In the genomic region with DNA sequence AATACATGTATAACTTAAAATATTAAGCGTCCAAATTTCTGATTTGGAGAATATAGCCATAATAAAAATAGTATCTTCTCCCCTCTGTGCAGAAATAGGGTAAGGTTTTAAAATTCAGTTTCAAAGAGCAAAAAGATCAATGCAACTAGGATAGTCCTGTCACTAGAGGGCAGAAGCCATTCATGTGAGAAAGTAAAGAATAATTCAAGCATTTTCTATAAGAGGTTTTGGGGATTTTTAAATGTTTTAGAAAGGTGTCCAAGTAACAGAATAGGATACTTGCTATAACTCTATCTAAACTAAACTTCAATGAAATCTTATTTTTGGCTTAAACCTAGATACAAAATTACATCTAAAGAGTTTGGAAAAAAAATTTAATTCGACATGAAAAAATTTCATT, we compare ENCODE assay signal across 10 cellular contexts. TPM values are rescaled to one million over a fixed set of nuclear protein-coding genes. Genes with fewer than 3 reads are reported as not detected.
DNase-seq lines count a peak whose midpoint lies in the region; ATAC-seq and TF ChIP-seq lines count a peak whose summit lies in the region.
"Had no signal": no experiment of that assay in that cellular context is flagged by ENCODE, and none has a peak within 500 bp of the region (broad histone marks: within the 10 kb centered on the region; RNA-seq: fewer than 3 reads in every experiment).

No MANE protein-coding gene starts in this region.

- H3K36me3 Mint-ChIP-seq in activated CD4-positive, alpha-beta memory T cell treated with anti-CD3 and anti-CD28 coated beads, Interleukin-2, amount 10 ng/mL, durations not matched to agents 7 days and 5 days (ENCODE audit: low read depth), result no peaks in the 10 kb centered on the region
- no peaks in the 10 kb centered on the region for H3K36me3 Mint-ChIP-seq in CD8-positive, alpha-beta memory T cell

- no peaks in the 10 kb centered on the region for H3F3A ChIP-seq in GM23248 (ENCODE audit: insufficient read depth)
- H3F3A ChIP-seq in OCI-LY1 (ENCODE audit: insufficient read depth, low read length), result no peaks in the 10 kb centered on the region

- in situ Hi-C loops in GM23248 (cut with MboI), result no loop called here

- WGBS in GM23248 (ENCODE audit: low coverage in 1 of 2, low lambda C conversion rate in 2 of 2, missing lambda C conversion rate in 2 of 2), 2 experiments, result 22 to 25% methylated on average over 2 of the region's 2 CpGs

- DNase-seq in A673 (ENCODE audit: low spot score) (peak; percentile 41), GM23248 (peak; percentile 55), fibroblast of the conjunctiva (ENCODE audit: low read depth) (peak; percentile 17), NCI-H1436 treated with DMSO at 0.1 percent for 48 hours (lab: John Stamatoyannopoulos, UW) (no peak)
- DNase-seq in activated CD4-positive, alpha-beta memory T cell treated with anti-CD3 and anti-CD28 coated beads, Interleukin-2, amount 10 ng/mL, durations not matched to agents 7 days and 5 days, result no peak
- DNase-seq in CD8-positive, alpha-beta memory T cell, result no peak
- DNase-seq: NCI-H1930 had no signal

- intact Hi-C loops in A673 (cut with micrococcal nuclease; ENCODE audit: unreplicated experiment), result loop anchor here (5.0 to 10.0 kb wide), 3 partner anchors 173 to 381 kb away; no protein-coding TSS in a partner anchor

- peak; percentile 67 for TF ChIP-seq CTCF in A673 (conservative IDR thresholded peaks at IDR 0.05; ENCODE audit: low read depth, low read length)
- peak; percentile 63 for TF ChIP-seq CTCF in OCI-LY1 (IDR thresholded peaks at IDR 0.05; ENCODE audit: low read length)

- H3K9me2 ChIP-seq in GM23248 (ENCODE audit: insufficient read depth) (no peaks in the 10 kb centered on the region), OCI-LY1 (ENCODE audit: low read depth, low read length) (no peaks in the 10 kb centered on the region)

- H3K4me2 ChIP-seq in GM23248 (ENCODE audit: unreplicated experiment), result no peak overlapping the region
- H3K4me2 ChIP-seq in OCI-LY1 (ENCODE audit: low read length), result no peak overlapping the region

- H3K27ac ChIP-seq in A673 (ENCODE audit: low read depth, low read length, poor library complexity, severe bottlenecking) (no peak overlapping the region), GM23248 (no peak overlapping the region), OCI-LY1 (ENCODE audit: low read depth, low read length, poor library complexity, severe bottlenecking) (no peak overlapping the region)
- no peak overlapping the region for H3K27ac ChIP-seq in CD8-positive, alpha-beta memory T cell (ENCODE audit: low read depth, low read length)

- H2AFZ ChIP-seq in GM23248, result no peak overlapping the region
- no peak overlapping the region for H2AFZ ChIP-seq in OCI-LY1 (ENCODE audit: low read length)

- no peaks in the 10 kb centered on the region for H3K4me1 Mint-ChIP-seq in activated CD4-positive, alpha-beta memory T cell treated with anti-CD3 and anti-CD28 coated beads, Interleukin-2, amount 10 ng/mL, durations not matched to agents 7 days and 5 days
- H3K4me1 Mint-ChIP-seq in CD8-positive, alpha-beta memory T cell, result no peaks in the 10 kb centered on the region

- POLR2A ChIA-PET in A673 (lab: Charles Lee; ENCODE audit: low non-redundant PET), result no interaction called here
- POLR2A ChIA-PET in activated CD4-positive, alpha-beta memory T cell treated with anti-CD3 and anti-CD28 coated beads, Interleukin-2, amount 10 ng/mL, durations not matched to agents 7 days and 5 days (lab: Charles Lee), result no interaction called here
- POLR2A ChIA-PET in CD8-positive, alpha-beta memory T cell (lab: Charles Lee), result no interaction called here

- no peaks in the 10 kb centered on the region for H3K9me3 Mint-ChIP-seq in activated CD4-positive, alpha-beta memory T cell treated with anti-CD3 and anti-CD28 coated beads, Interleukin-2, amount 10 ng/mL, durations not matched to agents 7 days and 5 days
- H3K9me3 Mint-ChIP-seq in CD8-positive, alpha-beta memory T cell, result no peaks in the 10 kb centered on the region

- no peak for ATAC-seq in GM21723 (IDR thresholded peaks at IDR 0.05; ENCODE audit: unreplicated experiment)

- H4K20me1 ChIP-seq in GM23248 (ENCODE audit: insufficient read depth) (no peaks in the 10 kb centered on the region), OCI-LY1 (ENCODE audit: insufficient read depth, low read length) (no peaks in the 10 kb centered on the region)

- H3K9ac ChIP-seq in GM23248 (no peak overlapping the region), OCI-LY1 (ENCODE audit: low read length) (no peak overlapping the region)

- no peaks in the 10 kb centered on the region for H3K79me2 ChIP-seq in GM23248 (ENCODE audit: insufficient read depth)
- H3K79me2 ChIP-seq in OCI-LY1 (ENCODE audit: insufficient read depth, low read length), result no peaks in the 10 kb centered on the region

- no peaks in the 10 kb centered on the region for H3K27me3 ChIP-seq in A673 (replicated peaks; ENCODE audit: insufficient read depth, low read depth, low read length, poor library complexity)
- H3K27me3 ChIP-seq in GM23248 (replicated peaks; ENCODE audit: insufficient read depth), result no peaks in the 10 kb centered on the region; the same call in 1 of the 2 replicates
- no peaks in the 10 kb centered on the region for H3K27me3 ChIP-seq in OCI-LY1 (ENCODE audit: insufficient read depth, low read length)
- no peaks in the 10 kb centered on the region for H3K27me3 ChIP-seq in CD8-positive, alpha-beta memory T cell (ENCODE audit: insufficient read depth, low read length, poor library complexity, severe bottlenecking)

- no peak overlapping the region for H3K27ac Mint-ChIP-seq in activated CD4-positive, alpha-beta memory T cell treated with anti-CD3 and anti-CD28 coated beads, Interleukin-2, amount 10 ng/mL, durations not matched to agents 7 days and 5 days
- no peak overlapping the region for H3K27ac Mint-ChIP-seq in CD8-positive, alpha-beta memory T cell

- no peak overlapping the region for H3K4me3 ChIP-seq in A673 (ENCODE audit: low read depth, low read length, poor library complexity, severe bottlenecking)
- no peak overlapping the region for H3K4me3 ChIP-seq in GM23248
- no peak overlapping the region for H3K4me3 ChIP-seq in OCI-LY1 (ENCODE audit: low read depth, low read length, poor library complexity, severe bottlenecking)
- H3K4me3 ChIP-seq in CD8-positive, alpha-beta memory T cell (ENCODE audit: low read length), result no peak overlapping the region

- no peaks in the 10 kb centered on the region for H3K4me1 ChIP-seq in A673 (ENCODE audit: insufficient read depth, low read length, poor library complexity, severe bottlenecking)
- no peaks in the 10 kb centered on the region for H3K4me1 ChIP-seq in GM23248 (ENCODE audit: insufficient read depth)
- H3K4me1 ChIP-seq in OCI-LY1 (ENCODE audit: insufficient read depth, low read length, severe bottlenecking), result no peaks in the 10 kb centered on the region
- H3K4me1 ChIP-seq in CD8-positive, alpha-beta memory T cell (ENCODE audit: insufficient read depth, low read length), result no peaks in the 10 kb centered on the region

- no peaks in the 10 kb centered on the region for H3K36me3 ChIP-seq in A673 (ENCODE audit: insufficient read depth, low read length, poor library complexity, severe bottlenecking)
- no peaks in the 10 kb centered on the region for H3K36me3 ChIP-seq in GM23248 (ENCODE audit: low read depth)
- no peaks in the 10 kb centered on the region for H3K36me3 ChIP-seq in OCI-LY1 (ENCODE audit: insufficient read depth, low read length)
- H3K36me3 ChIP-seq in CD8-positive, alpha-beta memory T cell (ENCODE audit: insufficient read depth, low read length), result no peaks in the 10 kb centered on the region

- BruUV-seq in A673 (replicated peaks; lab: Mats Ljungman, UMichigan), result no TSS peak

- CTCF ChIA-PET in A673 (lab: Charles Lee), result interaction anchor here (0.6 kb wide), 1 partner anchor 174 kb away, joined by 4 read pairs; no protein-coding TSS in a partner anchor
- CTCF ChIA-PET in activated CD4-positive, alpha-beta memory T cell treated with anti-CD3 and anti-CD28 coated beads, Interleukin-2, amount 10 ng/mL, durations not matched to agents 7 days and 5 days (lab: Charles Lee), result no interaction called here
- CTCF ChIA-PET in CD8-positive, alpha-beta memory T cell (lab: Charles Lee), result no interaction called here

- no peaks in the 10 kb centered on the region for H3K9me3 ChIP-seq in A673 (ENCODE audit: low read depth, low read length, poor library complexity, severe bottlenecking)
- no peaks in the 10 kb centered on the region for H3K9me3 ChIP-seq in GM23248 (ENCODE audit: low read depth)
- no peaks in the 10 kb centered on the region for H3K9me3 ChIP-seq in OCI-LY1 (ENCODE audit: low read length)
- H3K9me3 ChIP-seq in CD8-positive, alpha-beta memory T cell (ENCODE audit: low read length), result no peaks in the 10 kb centered on the region

- no peaks in the 10 kb centered on the region for H3K27me3 Mint-ChIP-seq in activated CD4-positive, alpha-beta memory T cell treated with anti-CD3 and anti-CD28 coated beads, Interleukin-2, amount 10 ng/mL, durations not matched to agents 7 days and 5 days
- H3K27me3 Mint-ChIP-seq in CD8-positive, alpha-beta memory T cell, result no peaks in the 10 kb centered on the region

- H3K4me3 Mint-ChIP-seq in activated CD4-positive, alpha-beta memory T cell treated with anti-CD3 and anti-CD28 coated beads, Interleukin-2, amount 10 ng/mL, durations not matched to agents 7 days and 5 days, result no peak overlapping the region
- no peak overlapping the region for H3K4me3 Mint-ChIP-seq in CD8-positive, alpha-beta memory T cell

RNA-seq across cellular contexts. Expression of a gene that starts 50.3 kb away (rescaled TPM):
- total RNA-seq in A673 (2021), result 0.17 and 0.28 TPM in 2 replicates
- total RNA-seq in GM23248 (2014; rRNA removed; shearing (Covaris generic)), result not detected in 2 replicates
- not detected in 2 replicates for polyA plus RNA-seq in GM23248 (2016; fragmentation: Nextera tagmentation; extraction: Ambion mirVana)
- not detected for total RNA-seq in activated CD4-positive, alpha-beta memory T cell treated with anti-CD3 and anti-CD28 coated beads, Interleukin-2, amount 10 ng/mL, durations not matched to agents 7 days and 5 days
- not detected for total RNA-seq in CD8-positive, alpha-beta memory T cell
- polyA plus RNA-seq in CD8-positive, alpha-beta memory T cell, result not detected
- total RNA-seq: pulmonary artery endothelial cell had no signal

Comparison
In these comparisons a context has a peak if more than half of its experiments do, and no peak if none do; other contexts are left out.
1. DNase-seq: peak in A673 (single experiment), GM23248 (single experiment) and fibroblast of the conjunctiva (single experiment); none in activated CD4-positive, alpha-beta memory T cell treated with anti-CD3 and anti-CD28 coated beads, Interleukin-2, amount 10 ng/mL, durations not matched to agents 7 days and 5 days (single experiment), CD8-positive, alpha-beta memory T cell (0 of 5) and NCI-H1436 treated with DMSO at 0.1 percent for 48 hours (single experiment).